Comparison of ENCODE assay signal across 1 cellular context in genomic region chr14:81303258-81303935, GRCh38.
TF ChIP-seq lines count a peak whose summit lies in the region.

No MANE protein-coding gene starts in this region.

TF ChIP-seq in K562, 482 proteins besides CTCF, POLR2A, EP300 and RAD21 (continued from another document and continues in another):
- TF ChIP-seq NKRF (IDR thresholded peaks at IDR 0.05; ENCODE audit: borderline replicate concordance), result no peak
- TF ChIP-seq, protein P1, sequence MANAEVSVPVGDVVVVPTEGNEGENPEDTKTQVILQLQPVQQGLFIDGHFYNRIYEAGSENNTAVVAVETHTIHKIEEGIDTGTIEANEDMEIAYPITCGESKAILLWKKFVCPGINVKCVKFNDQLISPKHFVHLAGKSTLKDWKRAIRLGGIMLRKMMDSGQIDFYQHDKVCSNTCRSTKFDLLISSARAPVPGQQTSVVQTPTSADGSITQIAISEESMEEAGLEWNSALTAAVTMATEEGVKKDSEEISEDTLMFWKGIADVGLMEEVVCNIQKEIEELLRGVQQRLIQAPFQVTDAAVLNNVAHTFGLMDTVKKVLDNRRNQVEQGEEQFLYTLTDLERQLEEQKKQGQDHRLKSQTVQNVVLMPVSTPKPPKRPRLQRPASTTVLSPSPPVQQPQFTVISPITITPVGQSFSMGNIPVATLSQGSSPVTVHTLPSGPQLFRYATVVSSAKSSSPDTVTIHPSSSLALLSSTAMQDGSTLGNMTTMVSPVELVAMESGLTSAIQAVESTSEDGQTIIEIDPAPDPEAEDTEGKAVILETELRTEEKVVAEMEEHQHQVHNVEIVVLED (CRISPR knock-in tag; IDR thresholded peaks at IDR 0.05), result no peak
- peak; percentile 88 for TF ChIP-seq JUN (IDR thresholded peaks at IDR 0.05; ENCODE audit: borderline replicate concordance, low read depth, low read length)
- no peak for TF ChIP-seq JUN (CRISPR knock-in tag; IDR thresholded peaks at IDR 0.05; ENCODE audit: borderline replicate concordance)
- no peak for TF ChIP-seq ZNF232 (CRISPR knock-in tag; IDR thresholded peaks at IDR 0.05)
- TF ChIP-seq TCF7L2 (IDR thresholded peaks at IDR 0.05; ENCODE audit: low read depth, low read length), result no peak
- no peak for TF ChIP-seq SAP30 (IDR thresholded peaks at IDR 0.05; ENCODE audit: borderline replicate concordance, insufficient read depth, low read depth, low read length, poor library complexity, severe bottlenecking)
- TF ChIP-seq DMBX1 (CRISPR knock-in tag; IDR thresholded peaks at IDR 0.05; ENCODE audit: borderline replicate concordance), result 0 out of 2 replicates have a peak, but pooled peaks have one; percentile 20
- TF ChIP-seq ZZZ3 (IDR thresholded peaks at IDR 0.05), result no peak
- TF ChIP-seq KLF6 (CRISPR knock-in tag; IDR thresholded peaks at IDR 0.05; ENCODE audit: borderline replicate concordance), result no peak
- peak in 1 of 2 experiments; percentile 37; a peak in 1 of 4 replicates for TF ChIP-seq HDAC1 (IDR thresholded peaks at IDR 0.05)
- no peak for TF ChIP-seq MXI1 (IDR thresholded peaks at IDR 0.05; ENCODE audit: low read depth, low read length)
- TF ChIP-seq HMG20A (CRISPR knock-in tag; conservative IDR thresholded peaks at IDR 0.05), result no peak
- no peak for TF ChIP-seq TEAD2 (tag; IDR thresholded peaks at IDR 0.05)
- TF ChIP-seq E2F4 (CRISPR knock-in tag; IDR thresholded peaks at IDR 0.05; ENCODE audit: low read depth), result no peak
- TF ChIP-seq SMAD3 (CRISPR knock-in tag; conservative IDR thresholded peaks at IDR 0.05), result no peak
- no peak for TF ChIP-seq ETV6 (IDR thresholded peaks at IDR 0.05; ENCODE audit: borderline replicate concordance in 1 of 2, low read depth in 2 of 2, low read length in 1 of 2)
- TF ChIP-seq ETV6 (CRISPR knock-in tag; IDR thresholded peaks at IDR 0.05; ENCODE audit: borderline replicate concordance), result no peak
- TF ChIP-seq, protein P2, sequence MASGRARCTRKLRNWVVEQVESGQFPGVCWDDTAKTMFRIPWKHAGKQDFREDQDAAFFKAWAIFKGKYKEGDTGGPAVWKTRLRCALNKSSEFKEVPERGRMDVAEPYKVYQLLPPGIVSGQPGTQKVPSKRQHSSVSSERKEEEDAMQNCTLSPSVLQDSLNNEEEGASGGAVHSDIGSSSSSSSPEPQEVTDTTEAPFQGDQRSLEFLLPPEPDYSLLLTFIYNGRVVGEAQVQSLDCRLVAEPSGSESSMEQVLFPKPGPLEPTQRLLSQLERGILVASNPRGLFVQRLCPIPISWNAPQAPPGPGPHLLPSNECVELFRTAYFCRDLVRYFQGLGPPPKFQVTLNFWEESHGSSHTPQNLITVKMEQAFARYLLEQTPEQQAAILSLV (tag; IDR thresholded peaks at IDR 0.05), result no peak
- peak; percentile 52; the same call in 1 of the 2 replicates for TF ChIP-seq ZNF395 (CRISPR knock-in tag; IDR thresholded peaks at IDR 0.05)
- no peak for TF ChIP-seq NR2F6 (CRISPR knock-in tag; IDR thresholded peaks at IDR 0.05)
- no peak for TF ChIP-seq ZKSCAN8 (CRISPR knock-in tag; IDR thresholded peaks at IDR 0.05)
- no peak for TF ChIP-seq MEF2A (IDR thresholded peaks at IDR 0.05; ENCODE audit: control insufficient read depth, low read depth, low read length)
- no peak for TF ChIP-seq NFIX (CRISPR knock-in tag; IDR thresholded peaks at IDR 0.05; ENCODE audit: low read depth)
- TF ChIP-seq, protein P3, sequence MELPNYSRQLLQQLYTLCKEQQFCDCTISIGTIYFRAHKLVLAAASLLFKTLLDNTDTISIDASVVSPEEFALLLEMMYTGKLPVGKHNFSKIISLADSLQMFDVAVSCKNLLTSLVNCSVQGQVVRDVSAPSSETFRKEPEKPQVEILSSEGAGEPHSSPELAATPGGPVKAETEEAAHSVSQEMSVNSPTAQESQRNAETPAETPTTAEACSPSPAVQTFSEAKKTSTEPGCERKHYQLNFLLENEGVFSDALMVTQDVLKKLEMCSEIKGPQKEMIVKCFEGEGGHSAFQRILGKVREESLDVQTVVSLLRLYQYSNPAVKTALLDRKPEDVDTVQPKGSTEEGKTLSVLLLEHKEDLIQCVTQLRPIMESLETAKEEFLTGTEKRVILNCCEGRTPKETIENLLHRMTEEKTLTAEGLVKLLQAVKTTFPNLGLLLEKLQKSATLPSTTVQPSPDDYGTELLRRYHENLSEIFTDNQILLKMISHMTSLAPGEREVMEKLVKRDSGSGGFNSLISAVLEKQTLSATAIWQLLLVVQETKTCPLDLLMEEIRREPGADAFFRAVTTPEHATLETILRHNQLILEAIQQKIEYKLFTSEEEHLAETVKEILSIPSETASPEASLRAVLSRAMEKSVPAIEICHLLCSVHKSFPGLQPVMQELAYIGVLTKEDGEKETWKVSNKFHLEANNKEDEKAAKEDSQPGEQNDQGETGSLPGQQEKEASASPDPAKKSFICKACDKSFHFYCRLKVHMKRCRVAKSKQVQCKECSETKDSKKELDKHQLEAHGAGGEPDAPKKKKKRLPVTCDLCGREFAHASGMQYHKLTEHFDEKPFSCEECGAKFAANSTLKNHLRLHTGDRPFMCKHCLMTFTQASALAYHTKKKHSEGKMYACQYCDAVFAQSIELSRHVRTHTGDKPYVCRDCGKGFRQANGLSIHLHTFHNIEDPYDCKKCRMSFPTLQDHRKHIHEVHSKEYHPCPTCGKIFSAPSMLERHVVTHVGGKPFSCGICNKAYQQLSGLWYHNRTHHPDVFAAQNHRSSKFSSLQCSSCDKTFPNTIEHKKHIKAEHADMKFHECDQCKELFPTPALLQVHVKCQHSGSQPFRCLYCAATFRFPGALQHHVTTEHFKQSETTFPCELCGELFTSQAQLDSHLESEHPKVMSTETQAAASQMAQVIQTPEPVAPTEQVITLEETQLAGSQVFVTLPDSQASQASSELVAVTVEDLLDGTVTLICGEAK (IDR thresholded peaks at IDR 0.05), result no peak
- TF ChIP-seq, protein P3 (CRISPR knock-in tag; IDR thresholded peaks at IDR 0.05), result no peak
- no peak for TF ChIP-seq NCOA2 (IDR thresholded peaks at IDR 0.05; ENCODE audit: partially characterized antibody in 2 of 2)
- no peak for TF ChIP-seq ZNF76 (CRISPR knock-in tag; IDR thresholded peaks at IDR 0.05; ENCODE audit: borderline replicate concordance)
- TF ChIP-seq SP2 (IDR thresholded peaks at IDR 0.05; ENCODE audit: extremely low read depth, low read depth, low read length, poor library complexity, severe bottlenecking), result no peak
- TF ChIP-seq PHB (CRISPR knock-in tag; IDR thresholded peaks at IDR 0.05), result no peak
- no peak for TF ChIP-seq PHF21A (IDR thresholded peaks at IDR 0.05; ENCODE audit: borderline replicate concordance, low read depth)
- no peak for TF ChIP-seq HDAC6 (IDR thresholded peaks at IDR 0.05; ENCODE audit: low read depth, low read length)
- TF ChIP-seq ETV1 (tag; conservative IDR thresholded peaks at IDR 0.05; ENCODE audit: low read depth), result 0 out of 2 replicates have a peak, but pooled peaks have one; percentile 11
- TF ChIP-seq NUFIP1 (IDR thresholded peaks at IDR 0.05; ENCODE audit: partially characterized antibody), result no peak
- TF ChIP-seq ATF4 (CRISPR knock-in tag; IDR thresholded peaks at IDR 0.05), result no peak
- TF ChIP-seq, protein P4, sequence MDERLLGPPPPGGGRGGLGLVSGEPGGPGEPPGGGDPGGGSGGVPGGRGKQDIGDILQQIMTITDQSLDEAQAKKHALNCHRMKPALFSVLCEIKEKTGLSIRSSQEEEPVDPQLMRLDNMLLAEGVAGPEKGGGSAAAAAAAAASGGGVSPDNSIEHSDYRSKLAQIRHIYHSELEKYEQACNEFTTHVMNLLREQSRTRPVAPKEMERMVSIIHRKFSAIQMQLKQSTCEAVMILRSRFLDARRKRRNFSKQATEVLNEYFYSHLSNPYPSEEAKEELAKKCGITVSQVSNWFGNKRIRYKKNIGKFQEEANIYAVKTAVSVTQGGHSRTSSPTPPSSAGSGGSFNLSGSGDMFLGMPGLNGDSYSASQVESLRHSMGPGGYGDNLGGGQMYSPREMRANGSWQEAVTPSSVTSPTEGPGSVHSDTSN (CRISPR knock-in tag; IDR thresholded peaks at IDR 0.05; ENCODE audit: low read depth), result no peak
- TF ChIP-seq, protein P4 (tag; conservative IDR thresholded peaks at IDR 0.05; ENCODE audit: low read depth), result 0 out of 2 replicates have a peak, but pooled peaks have one; percentile 34
- no peak for TF ChIP-seq ZNF143 (CRISPR knock-in tag; IDR thresholded peaks at IDR 0.05)
- TF ChIP-seq ZNF655 (CRISPR knock-in tag; IDR thresholded peaks at IDR 0.05), result no peak
- no peak for TF ChIP-seq ZNF717 (CRISPR knock-in tag; IDR thresholded peaks at IDR 0.05)
- peak; percentile 6; the same call in 1 of the 2 replicates for TF ChIP-seq NFIC (IDR thresholded peaks at IDR 0.05)
- no peak for TF ChIP-seq PCBP1 (IDR thresholded peaks at IDR 0.05; ENCODE audit: low read depth, low read length, poor library complexity, severe bottlenecking)
